9 cellular contexts compared by ENCODE assay signal in the genomic region with DNA sequence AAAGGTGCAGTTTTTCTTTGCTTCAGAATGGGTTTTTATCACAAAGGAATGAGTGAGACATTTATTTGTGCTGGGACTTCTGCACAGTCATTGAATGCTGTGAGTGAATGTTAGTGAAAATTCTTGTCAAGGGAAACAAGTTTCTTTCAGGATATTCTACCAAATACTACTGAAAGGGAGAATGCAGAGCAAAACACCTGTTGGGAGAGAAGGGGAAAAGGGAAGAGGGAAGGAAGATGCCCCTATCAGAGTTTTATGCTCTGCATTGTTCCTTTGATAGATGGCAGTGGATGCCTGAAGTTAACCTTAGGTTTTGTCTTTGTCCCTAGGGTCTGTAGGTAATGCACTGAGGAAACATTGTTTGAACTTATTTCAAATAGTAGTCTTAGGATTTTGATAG. TPM values are rescaled to one million over a fixed set of nuclear protein-coding genes. Genes with fewer than 3 reads are reported as not detected.
DNase-seq lines count a peak whose midpoint lies in the region; ATAC-seq lines count a peak whose summit lies in the region.
"Had no signal": no experiment of that assay in that cellular context is flagged by ENCODE, and none has a peak within 500 bp of the region (broad histone marks: within the 10 kb centered on the region; RNA-seq: fewer than 3 reads in every experiment).

No MANE protein-coding gene starts in this region.

- H4K20me1 ChIP-seq in GM23248 (ENCODE audit: insufficient read depth): peaks cover 30% of the 10 kb centered on the region; the same call in 1 of the 2 replicates

- CTCF ChIA-PET in activated CD8-positive, alpha-beta T cell treated with anti-CD3 and anti-CD28 coated beads, Interleukin-2, amount 10 ng/mL, durations not matched to agents 7 days and 5 days (lab: Charles Lee): no interaction called here
- CTCF ChIA-PET in naive thymus-derived CD4-positive, alpha-beta T cell (lab: Charles Lee): interaction anchor here (0.6 to 2.2 kb wide), 2 partner anchors 13 to 32 kb away, joined by 4 to 6 read pairs; a partner anchor contains a TSS

- H3K27me3 Mint-ChIP-seq in activated CD8-positive, alpha-beta T cell treated with anti-CD3 and anti-CD28 coated beads, Interleukin-2, amount 10 ng/mL, durations not matched to agents 7 days and 5 days (ENCODE audit: low read depth): no peaks in the 10 kb centered on the region
- no peaks in the 10 kb centered on the region for H3K27me3 Mint-ChIP-seq in naive thymus-derived CD4-positive, alpha-beta T cell

- peak overlapping the region; percentile 99 for H3K4me3 ChIP-seq in GM23248
- no peak overlapping the region for H3K4me3 ChIP-seq in naive thymus-derived CD4-positive, alpha-beta T cell (ENCODE audit: low read length)

- H3K27ac ChIP-seq in GM23248: peak overlapping the region; percentile 94
- peak overlapping the region; percentile 94 for H3K27ac ChIP-seq in naive thymus-derived CD4-positive, alpha-beta T cell (ENCODE audit: low read depth, low read length)

- POLR2A ChIA-PET in activated CD8-positive, alpha-beta T cell treated with anti-CD3 and anti-CD28 coated beads, Interleukin-2, amount 10 ng/mL, durations not matched to agents 7 days and 5 days (lab: Charles Lee): interaction anchor here (1.3 to 1.7 kb wide), 2 partner anchors 14 to 175 kb away, joined by 4 to 6 read pairs; a partner anchor contains a TSS
- POLR2A ChIA-PET in naive thymus-derived CD4-positive, alpha-beta T cell (lab: Charles Lee): interaction anchor here (7.7 kb wide), 1 partner anchor 13 kb away, joined by 130 read pairs; a partner anchor contains a TSS

- in situ Hi-C loops in GM23248 (cut with MboI): no loop called here

- ATAC-seq in activated CD8-positive, alpha-beta T cell treated with anti-CD3 and anti-CD28 coated beads, Interleukin-2, amount 10 ng/mL, durations not matched to agents 7 days and 5 days: no peak
- ATAC-seq in naive thymus-derived CD4-positive, alpha-beta T cell: no peak

- peaks cover 58% of the 10 kb centered on the region for H3K36me3 Mint-ChIP-seq in activated CD8-positive, alpha-beta T cell treated with anti-CD3 and anti-CD28 coated beads, Interleukin-2, amount 10 ng/mL, durations not matched to agents 7 days and 5 days (ENCODE audit: low read depth)
- peaks cover 0 to 21% (median 4%) of the 10 kb centered on the region in 5 donors for H3K36me3 Mint-ChIP-seq in naive thymus-derived CD4-positive, alpha-beta T cell

- H3K9ac ChIP-seq in GM23248: peak overlapping the region; percentile 99

- peaks cover 28% of the 10 kb centered on the region for H3K4me1 ChIP-seq in GM23248 (ENCODE audit: insufficient read depth)
- H3K4me1 ChIP-seq in naive thymus-derived CD4-positive, alpha-beta T cell (ENCODE audit: control insufficient read depth in 2 of 2, insufficient read depth in 2 of 2, low read length in 2 of 2): peaks cover 44 to 60% of the 10 kb centered on the region in 2 donors

- no peak overlapping the region for H2AFZ ChIP-seq in GM23248

- peaks cover 88% of the 10 kb centered on the region for H3K79me2 ChIP-seq in GM23248 (ENCODE audit: insufficient read depth)

- DNase-seq in GM23248 (peak; percentile 16), NCI-H510A (lab: John Stamatoyannopoulos, UW) (no peak), DMS 273 (lab: John Stamatoyannopoulos, UW; ENCODE audit: unreplicated experiment) (no peak), A172 (ENCODE audit: low spot score) (no peak)
- no peak for DNase-seq in activated CD8-positive, alpha-beta T cell treated with anti-CD3 and anti-CD28 coated beads, Interleukin-2, amount 10 ng/mL, durations not matched to agents 7 days and 5 days
- no peak for DNase-seq in naive thymus-derived CD4-positive, alpha-beta T cell
- DNase-seq: dorsolateral prefrontal cortex, T1000 had no signal

- peaks cover 13% of the 10 kb centered on the region; the same call in 1 of the 2 replicates for H3K36me3 ChIP-seq in GM23248 (ENCODE audit: low read depth)
- peaks cover 0 to 12% (median 0%) of the 10 kb centered on the region in 3 experiments for H3K36me3 ChIP-seq in naive thymus-derived CD4-positive, alpha-beta T cell (ENCODE audit: control insufficient read depth in 2 of 3, insufficient read depth in 3 of 3, low read length in 3 of 3)

- peaks cover 38% of the 10 kb centered on the region for H3F3A ChIP-seq in GM23248 (ENCODE audit: insufficient read depth)

- no peaks in the 10 kb centered on the region for H3K9me2 ChIP-seq in GM23248 (ENCODE audit: insufficient read depth)

- no peaks in the 10 kb centered on the region for H3K9me3 Mint-ChIP-seq in activated CD8-positive, alpha-beta T cell treated with anti-CD3 and anti-CD28 coated beads, Interleukin-2, amount 10 ng/mL, durations not matched to agents 7 days and 5 days (ENCODE audit: insufficient read depth)
- no peaks in the 10 kb centered on the region for H3K9me3 Mint-ChIP-seq in naive thymus-derived CD4-positive, alpha-beta T cell

- H3K27me3 ChIP-seq in GM23248 (replicated peaks; ENCODE audit: insufficient read depth): no peaks in the 10 kb centered on the region
- no peaks in the 10 kb centered on the region for H3K27me3 ChIP-seq in naive thymus-derived CD4-positive, alpha-beta T cell (ENCODE audit: control insufficient read depth in 2 of 2, insufficient read depth in 2 of 2, low read length in 2 of 2)
- H3K27me3 ChIP-seq: dorsolateral prefrontal cortex, neutrophil had no signal

- peak overlapping the region; percentile 73 for H3K27ac Mint-ChIP-seq in activated CD8-positive, alpha-beta T cell treated with anti-CD3 and anti-CD28 coated beads, Interleukin-2, amount 10 ng/mL, durations not matched to agents 7 days and 5 days
- peak overlapping the region; percentile 46 to 96 (median 84) for H3K27ac Mint-ChIP-seq in naive thymus-derived CD4-positive, alpha-beta T cell

- peak overlapping the region; percentile 98 for H3K4me2 ChIP-seq in GM23248 (ENCODE audit: unreplicated experiment)

- peaks cover 55% of the 10 kb centered on the region for H3K4me1 Mint-ChIP-seq in activated CD8-positive, alpha-beta T cell treated with anti-CD3 and anti-CD28 coated beads, Interleukin-2, amount 10 ng/mL, durations not matched to agents 7 days and 5 days (ENCODE audit: low read depth)
- H3K4me1 Mint-ChIP-seq in naive thymus-derived CD4-positive, alpha-beta T cell: peaks cover 23 to 75% (median 53%) of the 10 kb centered on the region in 7 donors

- no peaks in the 10 kb centered on the region for H3K9me3 ChIP-seq in GM23248 (ENCODE audit: low read depth)
- no peaks in the 10 kb centered on the region for H3K9me3 ChIP-seq in naive thymus-derived CD4-positive, alpha-beta T cell (ENCODE audit: control insufficient read depth in 2 of 3, low read length in 3 of 3)
- H3K9me3 ChIP-seq: neutrophil had no signal

- H3K4me3 Mint-ChIP-seq in activated CD8-positive, alpha-beta T cell treated with anti-CD3 and anti-CD28 coated beads, Interleukin-2, amount 10 ng/mL, durations not matched to agents 7 days and 5 days: peak overlapping the region; percentile 87
- peak overlapping the region; percentile 53 to 97 (median 85) for H3K4me3 Mint-ChIP-seq in naive thymus-derived CD4-positive, alpha-beta T cell

- intact Hi-C loops in naive thymus-derived CD4-positive, alpha-beta T cell (cut with micrococcal nuclease): loop anchor here (5.0 to 10.0 kb wide), 5 partner anchors 45 to 1060 kb away; a partner anchor contains a TSS

RNA-seq across cellular contexts. Expression of a gene that starts 3.1 kb away (rescaled TPM):
- total RNA-seq in GM23248 (2014; rRNA removed; shearing (Covaris generic)): 40.1 and 45.7 TPM in 2 replicates
- 51.5 and 52.0 TPM in 2 replicates for polyA plus RNA-seq in GM23248 (2016; fragmentation: Nextera tagmentation; extraction: Ambion mirVana)
- 100 to 1,000 TPM; 112 to 122 TPM for total RNA-seq in activated CD8-positive, alpha-beta T cell treated with anti-CD3 and anti-CD28 coated beads, Interleukin-2, amount 10 ng/mL, durations not matched to agents 7 days and 5 days
- 100 to 1,000 TPM in 4 of 5 experiments, 10 to 100 TPM in 1; 99.7 to 173 (median 145) TPM for total RNA-seq in naive thymus-derived CD4-positive, alpha-beta T cell
- polyA plus RNA-seq in naive thymus-derived CD4-positive, alpha-beta T cell: 10 to 100 TPM; 60.4 to 65.1 TPM
- 56.4 and 83.3 TPM in 2 replicates for total RNA-seq in A172 (2014; rRNA removed; shearing (Covaris generic))

RNA-seq across cellular contexts. Expression of a gene that starts 13.0 kb away (rescaled TPM):
- total RNA-seq in GM23248 (2014; rRNA removed; shearing (Covaris generic)): 5.1 and 5.2 TPM in 2 replicates
- polyA plus RNA-seq in GM23248 (2016; fragmentation: Nextera tagmentation; extraction: Ambion mirVana): 8.0 and 8.6 TPM in 2 replicates
- 10 to 100 TPM in 1 of 2 experiments, 1 to 10 TPM in 1; 8.0 to 11.7 TPM for total RNA-seq in activated CD8-positive, alpha-beta T cell treated with anti-CD3 and anti-CD28 coated beads, Interleukin-2, amount 10 ng/mL, durations not matched to agents 7 days and 5 days
- total RNA-seq in naive thymus-derived CD4-positive, alpha-beta T cell: 10 to 100 TPM in 1 of 5 experiments, 1 to 10 TPM in 4; 4.2 to 15.6 (median 5.4) TPM
- polyA plus RNA-seq in naive thymus-derived CD4-positive, alpha-beta T cell: 10 to 100 TPM; 10.9 TPM
- 11.3 and 14.6 TPM in 2 replicates for total RNA-seq in A172 (2014; rRNA removed; shearing (Covaris generic))

RNA-seq across cellular contexts. Expression of a gene that starts 13.1 kb away (rescaled TPM):
- total RNA-seq in GM23248 (2014; rRNA removed; shearing (Covaris generic)): 34.4 and 54.8 TPM in 2 replicates
- polyA plus RNA-seq in GM23248 (2016; fragmentation: Nextera tagmentation; extraction: Ambion mirVana): 14.9 and 15.7 TPM in 2 replicates
- 100 to 1,000 TPM; 136 to 142 TPM for total RNA-seq in activated CD8-positive, alpha-beta T cell treated with anti-CD3 and anti-CD28 coated beads, Interleukin-2, amount 10 ng/mL, durations not matched to agents 7 days and 5 days
- 100 to 1,000 TPM in 1 of 5 experiments, 10 to 100 TPM in 4; 65.2 to 114 (median 76.9) TPM for total RNA-seq in naive thymus-derived CD4-positive, alpha-beta T cell
- 1 to 10 TPM; 4.9 to 5.7 TPM for polyA plus RNA-seq in naive thymus-derived CD4-positive, alpha-beta T cell
- 64.8 and 67.8 TPM in 2 replicates for total RNA-seq in A172 (2014; rRNA removed; shearing (Covaris generic))

RNA-seq across cellular contexts. Expression of a gene that starts 43.9 kb away (rescaled TPM):
- 3.1 and 3.9 TPM in 2 replicates for total RNA-seq in GM23248 (2014; rRNA removed; shearing (Covaris generic))
- 4.7 and 5.0 TPM in 2 replicates for polyA plus RNA-seq in GM23248 (2016; fragmentation: Nextera tagmentation; extraction: Ambion mirVana)
- total RNA-seq in activated CD8-positive, alpha-beta T cell treated with anti-CD3 and anti-CD28 coated beads, Interleukin-2, amount 10 ng/mL, durations not matched to agents 7 days and 5 days: 1 to 10 TPM; 4.7 to 5.0 TPM
- 10 to 100 TPM in 1 of 5 experiments, 1 to 10 TPM in 4; 1.6 to 10.9 (median 5.1) TPM for total RNA-seq in naive thymus-derived CD4-positive, alpha-beta T cell
- polyA plus RNA-seq in naive thymus-derived CD4-positive, alpha-beta T cell: 1 to 10 TPM; 5.3 to 7.7 TPM
- 15.4 and 22.7 TPM in 2 replicates for total RNA-seq in A172 (2014; rRNA removed; shearing (Covaris generic))

RNA-seq across cellular contexts. Expression of a gene that starts 53.6 kb away (rescaled TPM):
- total RNA-seq in GM23248 (2014; rRNA removed; shearing (Covaris generic)): 5.9 TPM in 2 replicates
- 2.8 and 3.8 TPM in 2 replicates for polyA plus RNA-seq in GM23248 (2016; fragmentation: Nextera tagmentation; extraction: Ambion mirVana)
- 10 to 100 TPM; 10.7 to 13.1 TPM for total RNA-seq in activated CD8-positive, alpha-beta T cell treated with anti-CD3 and anti-CD28 coated beads, Interleukin-2, amount 10 ng/mL, durations not matched to agents 7 days and 5 days
- total RNA-seq in naive thymus-derived CD4-positive, alpha-beta T cell: 10 to 100 TPM in 3 of 5 experiments, 1 to 10 TPM in 2; 3.8 to 15.6 (median 13.3) TPM
- polyA plus RNA-seq in naive thymus-derived CD4-positive, alpha-beta T cell: 1 to 10 TPM; 3.1 to 9.3 TPM
- 12.2 and 17.2 TPM in 2 replicates for total RNA-seq in A172 (2014; rRNA removed; shearing (Covaris generic))
